Comparison of ENCODE assay signal across 8 cellular contexts in the genomic region with DNA sequence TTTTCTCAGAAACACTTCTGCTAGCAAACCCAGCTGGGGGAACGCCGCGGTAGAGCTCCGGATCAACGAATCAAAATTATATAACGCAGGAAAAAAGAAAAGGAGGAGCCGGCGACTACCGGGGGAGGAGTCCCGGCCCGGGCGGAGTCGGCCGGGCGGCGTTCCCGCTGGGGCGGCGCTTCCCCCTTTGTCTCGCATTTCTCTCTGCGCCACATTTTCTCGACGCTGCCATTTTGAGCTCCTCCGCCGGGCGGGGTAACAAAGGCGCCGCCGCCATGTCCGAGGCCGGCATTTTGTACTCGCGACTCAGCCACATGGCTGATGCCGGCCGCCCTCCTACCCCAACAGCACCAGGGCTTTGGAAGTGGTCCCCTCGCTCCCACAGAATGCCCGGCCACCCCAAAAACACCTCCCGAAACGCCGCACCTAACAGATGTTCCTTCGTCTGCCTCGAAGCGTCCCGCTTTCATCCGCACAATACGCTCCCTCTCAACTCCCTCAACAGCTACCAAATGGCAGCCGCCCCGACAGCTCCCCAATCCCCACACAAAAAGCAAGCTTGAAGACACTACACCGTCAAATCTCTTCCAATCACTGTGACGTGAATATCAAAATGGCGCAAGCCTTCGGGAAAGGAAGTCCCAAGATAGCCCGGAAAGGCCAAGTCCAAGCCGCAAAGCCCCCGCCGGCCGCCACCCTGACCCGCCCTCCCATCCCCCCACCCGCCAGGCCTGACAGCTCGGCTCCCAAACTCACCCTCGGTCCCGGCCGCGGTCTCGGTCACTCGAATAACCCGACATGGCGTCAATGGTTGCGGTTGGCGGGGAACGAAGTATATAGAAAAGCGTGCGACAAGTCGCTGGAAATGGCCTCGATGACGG. TPM values are rescaled to one million over a fixed set of nuclear protein-coding genes. Genes with fewer than 3 reads are reported as not detected.
A peak's percentile ranks its signal among the peaks of the same experiment; 100 is the strongest.
DNase-seq lines count a peak whose midpoint lies in the region; ATAC-seq and TF ChIP-seq lines count a peak whose summit lies in the region.

No MANE protein-coding gene starts in this region.

- no peaks in the 10 kb centered on the region for H3K9me3 Mint-ChIP-seq in T-cell

- POLR2A ChIA-PET in T-cell (lab: Charles Lee), result interaction anchor here (0.5 to 3.6 kb wide), 18 partner anchors 8 to 732 kb away, joined by 3 to 72 read pairs (median 4); a partner anchor contains a TSS

- peaks cover 87% of the 10 kb centered on the region for H4K20me1 ChIP-seq in BLaER1

- H3K36me3 Mint-ChIP-seq in T-cell, result peaks cover 63% of the 10 kb centered on the region

- peak overlapping the region; percentile 100 for H3K27ac ChIP-seq in BLaER1
- H3K27ac ChIP-seq in adrenal gland, result peak overlapping the region; percentile 100
- peak overlapping the region; percentile 86 to 100 (median 99) for H3K27ac ChIP-seq in heart right ventricle
- peak overlapping the region; percentile 96 to 100 (median 100) for H3K27ac ChIP-seq in tibial nerve

- CTCF ChIA-PET in T-cell (lab: Charles Lee), result interaction anchor here in 1 of 2 donors (0.6 to 2.4 kb wide), 4 partner anchors 9 to 807 kb away, joined by 3 to 31 read pairs (median 8); a partner anchor contains a TSS

- DNase-seq in NCI-H1436 (lab: John Stamatoyannopoulos, UW) (peak; percentile 89), T-cell (peak; percentile 76 to 92 (median 88)), adrenal gland (peak; percentile 91 to 94 (median 92)), heart right ventricle (peak; percentile 90 to 94), posterior cingulate gyrus (peak; percentile 83 to 98 (median 88)), tibial nerve (ENCODE audit: low spot score in 2 of 2) (peak; percentile 86 to 87)

- peak overlapping the region; percentile 99 to 100 for H3K27ac Mint-ChIP-seq in T-cell

- H3K27me3 Mint-ChIP-seq in T-cell, result no peaks in the 10 kb centered on the region

- H3K9me3 ChIP-seq in BLaER1, result no peaks in the 10 kb centered on the region
- no peaks in the 10 kb centered on the region for H3K9me3 ChIP-seq in adrenal gland (replicated peaks in 1 of 3)
- H3K9me3 ChIP-seq in heart right ventricle, result no peaks in the 10 kb centered on the region
- no peaks in the 10 kb centered on the region for H3K9me3 ChIP-seq in tibial nerve

- H3K4me3 ChIP-seq in BLaER1 (peak overlapping the region; percentile 89), adrenal gland (peak overlapping the region; percentile 74 to 97 (median 92)), heart right ventricle (peak overlapping the region; percentile 72 to 99 (median 91)), tibial nerve (peak overlapping the region; percentile 82 to 99 (median 86))

- peaks cover 67 to 80% (median 70%) of the 10 kb centered on the region in 3 donors for H3K4me1 Mint-ChIP-seq in T-cell

- peak overlapping the region; percentile 100 for H3K9ac ChIP-seq in BLaER1

- H3K36me3 ChIP-seq in BLaER1 (peaks cover 65% of the 10 kb centered on the region), adrenal gland (replicated peaks in 1 of 2) (peaks cover 0 to 49% of the 10 kb centered on the region in 2 donors), heart right ventricle (peaks cover 0 to 65% (median 46%) of the 10 kb centered on the region in 9 donors), tibial nerve (peaks cover 15 to 55% (median 41%) of the 10 kb centered on the region in 3 donors)

- H3K4me3 Mint-ChIP-seq in T-cell, result peak overlapping the region; percentile 97 to 100 (median 100)

- H3K4me2 ChIP-seq in BLaER1, result peak overlapping the region; percentile 76

- H3K27me3 ChIP-seq in BLaER1 (no peaks in the 10 kb centered on the region), adrenal gland (no peaks in the 10 kb centered on the region), heart right ventricle (no peaks in the 10 kb centered on the region), tibial nerve (no peaks in the 10 kb centered on the region)

- TF ChIP-seq POLR2A in adrenal gland (IDR thresholded peaks at IDR 0.05), result peak; percentile 61 to 81
- peak; percentile 47 to 77 for TF ChIP-seq POLR2A in tibial nerve (IDR thresholded peaks at IDR 0.05)

- H3K4me1 ChIP-seq in BLaER1 (peaks cover 57% of the 10 kb centered on the region), adrenal gland (replicated peaks in 1 of 2) (peaks cover 40 to 60% of the 10 kb centered on the region in 2 donors), heart right ventricle (peaks cover 8 to 72% (median 64%) of the 10 kb centered on the region in 9 donors), tibial nerve (peaks cover 0 to 71% (median 45%) of the 10 kb centered on the region in 4 donors)

- TF ChIP-seq CTCF in adrenal gland (IDR thresholded peaks at IDR 0.05), result no peak
- peak in 1 of 9 donors; percentile 9 for TF ChIP-seq CTCF in heart right ventricle (IDR thresholded peaks at IDR 0.05)
- peak in 1 of 5 experiments; percentile 57 for TF ChIP-seq CTCF in tibial nerve (IDR thresholded peaks at IDR 0.05)

- intact Hi-C loops in adrenal gland (cut with DNase I), result no loop called here
- intact Hi-C loops in heart right ventricle (cut with DNase I), result loop anchor here in 4 of 10 donors (1.0 to 10.0 kb wide), 3 partner anchors 8 to 681 kb away; a partner anchor contains a TSS
- intact Hi-C loops in posterior cingulate gyrus (cut with DNase I), result loop anchor here (5.0 kb wide), 1 partner anchor 157 kb away; a partner anchor contains a TSS

- peak; percentile 68 to 97 for TF ChIP-seq EP300 in tibial nerve (IDR thresholded peaks at IDR 0.05)

- ATAC-seq in GM21528 (IDR thresholded peaks at IDR 0.05; ENCODE audit: low FRiP score, unreplicated experiment) (peak; percentile 30), T-cell (replicated peaks in 1 of 4) (peak; percentile 35 to 54 (median 46)), heart right ventricle (peak; percentile 53 to 84 (median 80))

- WGBS in adrenal gland, 4 donors, result 0 to 1% (median 0%) methylated on average over 31 to 76 of the region's 76 CpGs
- WGBS in heart right ventricle, 2 donors, result 1% methylated on average over 76 of the region's 76 CpGs
- WGBS in tibial nerve, 2 donors, result 0% methylated on average over 63 to 76 of the region's 76 CpGs

RNA-seq across cellular contexts. Expression of a gene that starts 0.5 kb away (rescaled TPM):
- total RNA-seq in T-cell (1,000 to 10,000 TPM; 1,461 to 3,147 (median 1,608) TPM), adrenal gland (1,000 to 10,000 TPM in 4 of 8 donors, 100 to 1,000 TPM in 4; 315 to 1,846 (median 957) TPM), heart right ventricle (100 to 1,000 TPM; 301 to 474 (median 349) TPM), tibial nerve (100 to 1,000 TPM; 471 to 820 (median 648) TPM)
- polyA plus RNA-seq in adrenal gland (1,000 to 10,000 TPM in 2 of 3 donors, 100 to 1,000 TPM in 1; 829 to 1,098 (median 1,016) TPM), heart right ventricle (100 to 1,000 TPM; 215 to 456 TPM)

RNA-seq across cellular contexts. Expression of a gene that starts 1.2 kb away (rescaled TPM):
- total RNA-seq in T-cell, result 100 to 1,000 TPM in 2 of 5 donors, 10 to 100 TPM in 3; 77.0 to 168 (median 91.9) TPM
- total RNA-seq in adrenal gland, result 10 to 100 TPM in 7 of 8 donors, 1 to 10 TPM in 1; 7.7 to 31.3 (median 18.3) TPM
- 100 to 1,000 TPM in 1 of 3 donors, 10 to 100 TPM in 2; 23.8 to 114 (median 66.5) TPM for polyA plus RNA-seq in adrenal gland
- 10 to 100 TPM in 9 of 10 donors, 1 to 10 TPM in 1; 8.6 to 19.7 (median 14.6) TPM for total RNA-seq in heart right ventricle
- 10 to 100 TPM; 11.7 to 62.4 TPM for polyA plus RNA-seq in heart right ventricle
- 10 to 100 TPM; 45.7 to 73.9 (median 59.3) TPM for total RNA-seq in tibial nerve

RNA-seq across cellular contexts. Expression of a gene that starts 8.7 kb away (rescaled TPM):
- total RNA-seq in T-cell, result 10 to 100 TPM; 43.1 to 71.4 (median 59.3) TPM
- total RNA-seq in adrenal gland, result 10 to 100 TPM in 4 of 8 donors, 1 to 10 TPM in 4; 3.1 to 28.7 (median 8.9) TPM
- 10 to 100 TPM in 2 of 3 donors, 1 to 10 TPM in 1; 7.6 to 14.7 (median 11.1) TPM for polyA plus RNA-seq in adrenal gland
- 10 to 100 TPM in 3 of 10 donors, 1 to 10 TPM in 7; 5.1 to 11.1 (median 6.5) TPM for total RNA-seq in heart right ventricle
- 1 to 10 TPM; 4.8 to 7.2 TPM for polyA plus RNA-seq in heart right ventricle
- 10 to 100 TPM in 2 of 4 donors, 1 to 10 TPM in 2; 5.9 to 17.1 (median 10.3) TPM for total RNA-seq in tibial nerve

RNA-seq across cellular contexts. Expression of a gene that starts 56.6 kb away (rescaled TPM):
- total RNA-seq in T-cell, result under 1 TPM in 2 of 5 donors, not detected in 3; 0.22 to 0.76 TPM
- total RNA-seq in adrenal gland, result 10 to 100 TPM in 6 of 8 donors, 1 to 10 TPM in 2; 6.4 to 28.0 (median 19.2) TPM
- 10 to 100 TPM in 1 of 3 donors, 1 to 10 TPM in 2; 6.2 to 17.2 (median 9.1) TPM for polyA plus RNA-seq in adrenal gland
- 10 to 100 TPM in 1 of 10 donors, 1 to 10 TPM in 9; 1.0 to 13.3 (median 1.2) TPM for total RNA-seq in heart right ventricle
- 1 to 10 TPM; 1.5 to 3.3 TPM for polyA plus RNA-seq in heart right ventricle
- 10 to 100 TPM in 1 of 4 donors, 1 to 10 TPM in 3; 3.1 to 27.0 (median 6.4) TPM for total RNA-seq in tibial nerve

Comparison
In these comparisons a context has a peak if more than half of its experiments do, and no peak if none do; other contexts are left out.
1. Peak in every context shown above with its lines: DNase-seq, ATAC-seq, H3K4me3 ChIP-seq and H3K27ac ChIP-seq.
2. ATAC-seq: peak in every context shown above with its lines; median percentile 80 in heart right ventricle; 46 in T-cell; 30 in GM21528.